Comparison of ENCODE assay signal across 19 cellular contexts in genomic region chr5:145124806-145125205, GRCh38.
DNase-seq lines count a peak whose midpoint lies in the region; ATAC-seq, FAIRE-seq and TF ChIP-seq lines count a peak whose summit lies in the region.
"Had no signal": no experiment of that assay in that cellular context is flagged by ENCODE, and none has a peak within 500 bp of the region (broad histone marks: within the 10 kb centered on the region; RNA-seq: fewer than 3 reads in every experiment).

No MANE protein-coding gene starts in this region.

- no peak overlapping the region for H4K91ac ChIP-seq in H1 (replicated peaks; ENCODE audit: insufficient read length, low read length)

- CTCF ChIA-PET in H1 (lab: Charles Lee; ENCODE audit: partially characterized antibody), result no interaction called here

- peak; percentile 73 for DNase-seq in LHCN-M2 (ENCODE audit: low read depth)
- DNase-seq in H1 (ENCODE audit: low read depth in 1 of 2, low spot score in 2 of 2), result no peak
- DNase-seq in neural progenitor cell (ENCODE audit: low spot score), result no peak
- DNase-seq in smooth muscle cell (lab: John Stamatoyannopoulos, UW; ENCODE audit: unreplicated experiment), result no peak
- DNase-seq in kidney, result no peak
- no peak for DNase-seq in islet precursor cell
- DNase-seq: BE2C; CD4-positive, alpha-beta memory T cell; DMS153; DMS79 treated with DMSO at 0.1 percent for 48 hours; EL; GDM1 had no signal

- no peak overlapping the region for H3K23ac ChIP-seq in H1 (ENCODE audit: insufficient read length)

- H2AK5ac ChIP-seq in H1 (ENCODE audit: low read depth, low read length), result no peak overlapping the region

- H3K36me3 Mint-ChIP-seq in neural progenitor cell, result no peaks in the 10 kb centered on the region
- H3K36me3 Mint-ChIP-seq: CD4-positive, alpha-beta memory T cell had no signal

- 0 out of 2 replicates have a peak overlapping the region, but pooled peaks have one; percentile 6 for H2AFZ ChIP-seq in H1 (ENCODE audit: low read length)
- peak overlapping the region; percentile 17 for H2AFZ ChIP-seq in neural progenitor cell (replicated peaks)
- no peak overlapping the region for H2AFZ ChIP-seq in smooth muscle cell (ENCODE audit: low read depth)

- no peaks in the 10 kb centered on the region for H3K9me3 Mint-ChIP-seq in neural progenitor cell

- no peak overlapping the region for H3K56ac ChIP-seq in H1 (replicated peaks; ENCODE audit: insufficient read length, low read depth, low read length)

- FAIRE-seq in H1 (lab: Jason Lieb, UNC) (no peak), kidney (lab: Jason Lieb, UNC) (no peak)
- FAIRE-seq: A549, GM12892, H54 had no signal

- H3K36me3 ChIP-seq in H1 (ENCODE audit: control insufficient read depth in 2 of 4, insufficient read depth in 4 of 4, low read length in 3 of 4) (no peaks in the 10 kb centered on the region), neural progenitor cell (no peaks in the 10 kb centered on the region), smooth muscle cell (ENCODE audit: low read depth) (no peaks in the 10 kb centered on the region), kidney (ENCODE audit: control insufficient read depth in 1 of 2, insufficient read depth in 2 of 2, low read length in 2 of 2) (no peaks in the 10 kb centered on the region)
- H3K36me3 ChIP-seq: BE2C had no signal

- H4K20me1 ChIP-seq in H1 (replicated peaks in 1 of 2; ENCODE audit: control insufficient read depth in 1 of 2, insufficient read depth in 2 of 2, low read length in 2 of 2) (no peaks in the 10 kb centered on the region), neural progenitor cell (ENCODE audit: low read depth) (no peaks in the 10 kb centered on the region), smooth muscle cell (ENCODE audit: low read depth) (no peaks in the 10 kb centered on the region)

- no peak for ATAC-seq in GM21526 (IDR thresholded peaks at IDR 0.05; ENCODE audit: low FRiP score, unreplicated experiment)
- ATAC-seq: A549, HCT116 had no signal

- POLR2A ChIA-PET in H1 (lab: Charles Lee; ENCODE audit: partially characterized antibody), result no interaction called here

- no peak overlapping the region for H2BK12ac ChIP-seq in H1 (ENCODE audit: low read depth, low read length)

- TF ChIP-seq CTCF in H1 (IDR thresholded peaks at IDR 0.05; ENCODE audit: control extremely low read depth in 1 of 3, insufficient read depth in 1 of 3, low read depth in 1 of 3, low read length in 3 of 3) (no peak), neural progenitor cell (IDR thresholded peaks at IDR 0.05) (no peak), smooth muscle cell (IDR thresholded peaks at IDR 0.05; ENCODE audit: borderline replicate concordance, insufficient read depth, poor library complexity, severe bottlenecking) (no peak), kidney (IDR thresholded peaks at IDR 0.05; ENCODE audit: borderline replicate concordance, extremely low read depth, insufficient read depth) (no peak)

- H3F3A ChIP-seq in neural progenitor cell (ENCODE audit: low read depth) (no peaks in the 10 kb centered on the region), smooth muscle cell (ENCODE audit: low read depth) (no peaks in the 10 kb centered on the region)

- no peaks in the 10 kb centered on the region for H3K4me1 Mint-ChIP-seq in neural progenitor cell
- H3K4me1 Mint-ChIP-seq: CD4-positive, alpha-beta memory T cell had no signal

- H3K4me3 Mint-ChIP-seq in neural progenitor cell, result no peak overlapping the region
- H3K4me3 Mint-ChIP-seq: CD4-positive, alpha-beta memory T cell had no signal

- H2BK15ac ChIP-seq in H1 (ENCODE audit: low read length), result no peak overlapping the region

- H3K27ac ChIP-seq in H1 (ENCODE audit: low read depth, low read length) (no peak overlapping the region), neural progenitor cell (no peak overlapping the region), smooth muscle cell (ENCODE audit: low read depth) (no peak overlapping the region), kidney (ENCODE audit: low read depth in 2 of 2, low read length in 2 of 2) (no peak overlapping the region)
- H3K27ac ChIP-seq: A549, C4-2B, HL-60 had no signal

- H4K5ac ChIP-seq in H1 (ENCODE audit: insufficient read length, low read depth, low read length), result no peak overlapping the region

- H3K9ac ChIP-seq in H1 (replicated peaks in 1 of 4; ENCODE audit: extremely low read depth in 1 of 4, low read depth in 3 of 4, low read length in 3 of 4) (no peak overlapping the region), neural progenitor cell (no peak overlapping the region), smooth muscle cell (ENCODE audit: low read depth) (no peak overlapping the region), kidney (ENCODE audit: low read length in 2 of 2) (no peak overlapping the region)

- intact Hi-C loops in kidney (cut with DNase I), result no loop called here

- no peak overlapping the region for H2BK5ac ChIP-seq in H1 (ENCODE audit: low read depth, low read length)

- no peaks in the 10 kb centered on the region for H3K27me3 ChIP-seq in H1 (replicated peaks in 1 of 4; ENCODE audit: control insufficient read depth in 3 of 4, extremely low read depth in 1 of 4, insufficient read depth in 3 of 4, low read length in 3 of 4)
- no peaks in the 10 kb centered on the region for H3K27me3 ChIP-seq in neural progenitor cell
- no peaks in the 10 kb centered on the region for H3K27me3 ChIP-seq in smooth muscle cell (ENCODE audit: low read depth)
- H3K27me3 ChIP-seq: BE2C had no signal

- H3K4me3 ChIP-seq in H1 (ENCODE audit: extremely low read depth in 1 of 4, insufficient read depth in 2 of 4, low read depth in 3 of 4, low read length in 4 of 4) (no peak overlapping the region), neural progenitor cell (no peak overlapping the region), smooth muscle cell (no peak overlapping the region), kidney (ENCODE audit: low read length in 2 of 2) (no peak overlapping the region)
- H3K4me3 ChIP-seq: A549 had no signal

- TF ChIP-seq POLR2A in H1 (IDR thresholded peaks at IDR 0.05; ENCODE audit: control extremely low read depth in 1 of 2, low read depth in 2 of 2, low read length in 2 of 2), result no peak

- no peak overlapping the region for H2BK120ac ChIP-seq in H1 (replicated peaks; ENCODE audit: low read depth, low read length)

- H3K79me2 ChIP-seq in H1 (ENCODE audit: control insufficient read depth in 1 of 2, insufficient read depth in 2 of 2, low read length in 2 of 2) (no peaks in the 10 kb centered on the region), neural progenitor cell (ENCODE audit: low read depth) (no peaks in the 10 kb centered on the region), smooth muscle cell (ENCODE audit: low read depth) (no peaks in the 10 kb centered on the region)

- TF ChIP-seq EP300 in H1 (IDR thresholded peaks at IDR 0.05; ENCODE audit: borderline replicate concordance in 1 of 2, low read depth in 2 of 2, low read length in 2 of 2), result no peak

- H3K4me2 ChIP-seq in H1 (ENCODE audit: insufficient read depth in 1 of 2, low read depth in 2 of 2, low read length in 2 of 2) (no peak overlapping the region), neural progenitor cell (no peak overlapping the region), smooth muscle cell (peak overlapping the region; percentile 30)
- H3K4me2 ChIP-seq: A549 had no signal

- no peaks in the 10 kb centered on the region for H3K27me3 Mint-ChIP-seq in neural progenitor cell (ENCODE audit: insufficient read depth, low read depth)
- H3K27me3 Mint-ChIP-seq: CD4-positive, alpha-beta memory T cell had no signal

- no peak overlapping the region for H3K4ac ChIP-seq in H1 (replicated peaks; ENCODE audit: insufficient read length, low read depth, low read length)

- no peak overlapping the region for H2BK20ac ChIP-seq in H1 (ENCODE audit: low read length)

- H3K9me3 ChIP-seq in H1 (ENCODE audit: insufficient read depth in 2 of 2, low read depth in 1 of 2, low read length in 1 of 2), result no peaks in the 10 kb centered on the region
- no peaks in the 10 kb centered on the region for H3K9me3 ChIP-seq in neural progenitor cell (ENCODE audit: low read depth)
- H3K9me3 ChIP-seq in smooth muscle cell (replicated peaks; ENCODE audit: low read depth), result no peaks in the 10 kb centered on the region
- H3K9me3 ChIP-seq in kidney (ENCODE audit: control insufficient read depth in 1 of 2, low read length in 2 of 2), result no peaks in the 10 kb centered on the region
- H3K9me3 ChIP-seq: A549, BE2C had no signal

- no peak for TF ChIP-seq RAD21 in H1 (IDR thresholded peaks at IDR 0.05 in 1 of 2, conservative IDR thresholded peaks at IDR 0.05 in 1 of 2; ENCODE audit: low read depth in 2 of 2, low read length in 2 of 2)

- WGBS in H1 (ENCODE audit: extremely low coverage in 1 of 2, insufficient coverage in 1 of 2, insufficient read length in 1 of 2, insufficient replicate concordance in 2 of 2, low coverage in 1 of 2, low lambda C conversion rate in 2 of 2, missing lambda C conversion rate in 1 of 2), 2 experiments, result 90% methylated on average over 3 of the region's 3 CpGs; no CpG with 5 or more reads in 1 of the 2 experiments
- 13% methylated on average over 3 of the region's 3 CpGs for WGBS in smooth muscle cell (ENCODE audit: low lambda C conversion rate)

- H3K27ac Mint-ChIP-seq in neural progenitor cell, result no peak overlapping the region
- H3K27ac Mint-ChIP-seq: CD4-positive, alpha-beta memory T cell had no signal

- no peaks in the 10 kb centered on the region for H3K23me2 ChIP-seq in H1 (ENCODE audit: low read depth, low read length)

- no peak overlapping the region for H3K18ac ChIP-seq in H1 (ENCODE audit: extremely low read depth, low read length)

- H4K8ac ChIP-seq in H1 (ENCODE audit: extremely low read depth, insufficient read depth, low read length), result no peak overlapping the region

- no peaks in the 10 kb centered on the region for H3K79me1 ChIP-seq in H1 (ENCODE audit: low read depth, low read length)

- H3K4me1 ChIP-seq in H1 (replicated peaks in 1 of 4; ENCODE audit: control insufficient read depth in 3 of 4, insufficient read depth in 4 of 4, low read length in 3 of 4) (no peaks in the 10 kb centered on the region), neural progenitor cell (no peaks in the 10 kb centered on the region), smooth muscle cell (ENCODE audit: low read depth) (no peaks in the 10 kb centered on the region), kidney (ENCODE audit: control insufficient read depth in 1 of 2, insufficient read depth in 1 of 2, low read depth in 1 of 2, low read length in 2 of 2) (no peaks in the 10 kb centered on the region)
- H3K4me1 ChIP-seq: A549, BE2C had no signal

- H3K14ac ChIP-seq in H1 (ENCODE audit: insufficient read length), result no peak overlapping the region

TF ChIP-seq in H1, 55 proteins besides CTCF, POLR2A, EP300 and RAD21 (continues in another document):
- TF ChIP-seq TEAD4 (IDR thresholded peaks at IDR 0.05; ENCODE audit: low read depth, low read length) (no peak), RNF2 (IDR thresholded peaks at IDR 0.05; ENCODE audit: borderline replicate concordance, low read depth, low read length, missing control alignments, poor library complexity, severe bottlenecking) (no peak)
